In the genomic region with DNA sequence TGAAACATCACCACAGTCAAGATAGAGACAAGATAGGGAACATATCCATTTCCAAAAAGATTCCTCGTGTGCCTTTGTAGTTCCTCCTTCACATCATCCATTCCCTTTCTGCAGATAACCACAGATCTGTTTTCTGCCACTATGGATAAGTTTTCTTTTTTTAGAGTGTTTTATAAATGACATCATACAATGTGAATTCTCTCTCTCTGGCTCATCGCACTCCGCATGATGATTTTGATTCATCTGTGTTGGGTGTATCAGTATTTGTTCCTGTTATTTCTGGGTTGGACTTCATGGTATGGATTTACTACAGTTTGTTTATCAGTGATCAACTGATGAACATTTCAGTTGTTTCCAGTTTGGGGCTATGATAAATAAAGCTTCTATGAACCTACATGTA, we compare ENCODE assay signal across 1 cellular context.
TF ChIP-seq lines count a peak whose summit lies in the region.

No MANE protein-coding gene starts in this region.

TF ChIP-seq in IMR-90, 13 proteins besides CTCF, POLR2A, EP300 and RAD21 (continued from another document):
- TF ChIP-seq, protein P1, sequence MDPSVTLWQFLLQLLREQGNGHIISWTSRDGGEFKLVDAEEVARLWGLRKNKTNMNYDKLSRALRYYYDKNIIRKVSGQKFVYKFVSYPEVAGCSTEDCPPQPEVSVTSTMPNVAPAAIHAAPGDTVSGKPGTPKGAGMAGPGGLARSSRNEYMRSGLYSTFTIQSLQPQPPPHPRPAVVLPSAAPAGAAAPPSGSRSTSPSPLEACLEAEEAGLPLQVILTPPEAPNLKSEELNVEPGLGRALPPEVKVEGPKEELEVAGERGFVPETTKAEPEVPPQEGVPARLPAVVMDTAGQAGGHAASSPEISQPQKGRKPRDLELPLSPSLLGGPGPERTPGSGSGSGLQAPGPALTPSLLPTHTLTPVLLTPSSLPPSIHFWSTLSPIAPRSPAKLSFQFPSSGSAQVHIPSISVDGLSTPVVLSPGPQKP (IDR thresholded peaks at IDR 0.05; ENCODE audit: borderline replicate concordance, low read depth, low read length) = no peak
- TF ChIP-seq RCOR1 (IDR thresholded peaks at IDR 0.05; ENCODE audit: insufficient replicate concordance, low read length) = no peak
